In genomic region chr6:1607557-1608221, GRCh38 we compare ENCODE assay signal across 9 cellular contexts.
DNase-seq lines count a peak whose midpoint lies in the region; ATAC-seq and TF ChIP-seq lines count a peak whose summit lies in the region.
"Had no signal": no experiment of that assay in that cellular context is flagged by ENCODE, and none has a peak within 500 bp of the region (broad histone marks: within the 10 kb centered on the region; RNA-seq: fewer than 3 reads in every experiment).

No MANE protein-coding gene starts in this region.

- H3K4me1 ChIP-seq in parathyroid adenoma: no peaks in the 10 kb centered on the region

- H3K4me3 ChIP-seq in coronary artery (peak overlapping the region; percentile 97), parathyroid adenoma (ENCODE audit: low read depth, low read length) (no peak overlapping the region)

- no peaks in the 10 kb centered on the region for H3K36me3 ChIP-seq in parathyroid adenoma (ENCODE audit: control insufficient read depth, insufficient read depth, low read length)
- H3K36me3 ChIP-seq: heart right ventricle had no signal

- no peak for TF ChIP-seq CTCF in coronary artery (IDR thresholded peaks at IDR 0.05)
- TF ChIP-seq CTCF in parathyroid adenoma (IDR thresholded peaks at IDR 0.05): no peak

- H3K9ac ChIP-seq in parathyroid adenoma: no peak overlapping the region

- no peaks in the 10 kb centered on the region for H3K9me3 ChIP-seq in parathyroid adenoma (ENCODE audit: control insufficient read depth, low read length)
- H3K9me3 ChIP-seq: heart right ventricle had no signal

- peak overlapping the region; percentile 12 for H3K4me2 ChIP-seq in parathyroid adenoma (ENCODE audit: low read length)

- H3K79me2 ChIP-seq in parathyroid adenoma: no peaks in the 10 kb centered on the region

- H3K27ac ChIP-seq in coronary artery: peak overlapping the region; percentile 98 to 100
- no peak overlapping the region for H3K27ac ChIP-seq in parathyroid adenoma
- H3K27ac ChIP-seq: heart right ventricle had no signal

- ATAC-seq in GM18907 (IDR thresholded peaks at IDR 0.05; ENCODE audit: unreplicated experiment) (no peak), GM19452 (IDR thresholded peaks at IDR 0.05; ENCODE audit: unreplicated experiment) (no peak), GM21515 (IDR thresholded peaks at IDR 0.05; ENCODE audit: unreplicated experiment) (no peak)
- ATAC-seq: heart right ventricle had no signal

- peaks cover 23% of the 10 kb centered on the region for H3K27me3 ChIP-seq in parathyroid adenoma (ENCODE audit: control insufficient read depth, insufficient read depth, low read length)

- DNase-seq in NCI-H1417 (lab: John Stamatoyannopoulos, UW) (peak; percentile 23 to 77 (median 66)), NCI-H1417 treated with DMSO at 0.1 percent for 48 hours (lab: John Stamatoyannopoulos, UW) (no peak), NCI-H2171 treated with DMSO at 0.1 percent for 48 hours (lab: John Stamatoyannopoulos, UW) (peak; percentile 71), coronary artery (ENCODE audit: low spot score) (peak; percentile 77)
- DNase-seq: heart right ventricle had no signal

- H2AFZ ChIP-seq in parathyroid adenoma: no peak overlapping the region
